In the genomic region with DNA sequence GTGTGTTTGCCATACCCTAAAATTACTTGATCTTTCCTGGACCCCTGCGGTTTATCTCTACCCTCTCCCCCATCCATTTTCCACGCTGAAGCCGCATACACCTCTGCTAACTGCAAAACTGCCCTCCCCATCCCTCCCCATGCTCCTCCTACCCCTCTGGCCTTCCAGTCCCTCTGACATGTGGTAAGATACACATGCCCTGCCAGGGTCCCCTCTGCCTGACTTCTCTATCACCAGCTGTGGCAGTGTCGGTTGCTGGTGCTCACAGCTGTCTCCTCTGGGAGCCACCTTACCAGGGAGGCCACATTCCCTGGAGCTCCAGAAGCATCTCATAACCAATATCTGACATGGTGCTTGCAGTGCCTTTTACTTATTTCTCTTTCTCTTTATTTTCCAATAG, we compare ENCODE assay signal across 31 cellular contexts.
"Had no signal": no experiment of that assay in that cellular context is flagged by ENCODE, and none has a peak within 500 bp of the region (broad histone marks: within the 10 kb centered on the region; RNA-seq: fewer than 3 reads in every experiment).

No MANE protein-coding gene starts in this region.

- H3K4me3 ChIP-seq: ascending aorta, K562 had no signal

- DNase-seq: activated CD4-positive, alpha-beta memory T cell treated with anti-CD3 and anti-CD28 coated beads, Interleukin-2, amount 10 ng/mL, durations not matched to agents 7 days and 5 days; activated CD4-positive, alpha-beta T cell treated with anti-CD3 and anti-CD28 coated beads for 1 hour; activated CD4-positive, alpha-beta T cell treated with anti-CD3 and anti-CD28 coated beads for 48 hours; activated CD4-positive, CD25-positive, alpha-beta regulatory T cell; activated CD8-positive, alpha-beta memory T cell treated with anti-CD3 and anti-CD28 coated beads for 24 hours; activated CD8-positive, alpha-beta memory T cell treated with anti-CD3 and anti-CD28 coated beads, Interleukin-2, amount 10 ng/mL, durations not matched to agents 7 days and 5 days; activated CD8-positive, alpha-beta memory T cell treated with anti-CD3 and anti-CD28 coated beads, Interleukin-2, amount 50 U/mL, for 48 hours; activated effector memory CD4-positive, alpha-beta T cell treated with Interleukin-2 at 50 U/mL for 16 hours; activated naive CD4-positive, alpha-beta T cell treated with anti-CD3 and anti-CD28 coated beads, Interleukin-2, amount 50 U/mL, for 16 hours; activated naive CD8-positive, alpha-beta T cell treated with anti-CD3 and anti-CD28 coated beads for 36 hours; activated T-cell treated with anti-CD3 and anti-CD28 coated beads, Interleukin-2, amount 50 U/mL, for 48 hours; amygdala; IMR-90; NCI-H1105; NCI-H1417 treated with DMSO at 0.1 percent for 48 hours; NCI-H187 treated with DMSO at 0.1 percent for 48 hours; NCI-H2081; NCI-H345; NCI-H526; NCI-H748 treated with DMSO at 0.1 percent for 48 hours; NK-92 treated with Interleukin-12 subunit alpha and Interleukin-12 subunit beta, amount 100 ng/mL, for 24 hours; PC-3; Right ventricle myocardium superior; SW 1271; T-helper 1 cell; T-helper 2 cell; T-helper 9 cell had no signal

- H3K36me3 ChIP-seq: ascending aorta had no signal

- ATAC-seq: activated CD8-positive, alpha-beta memory T cell treated with anti-CD3 and anti-CD28 coated beads, Interleukin-2, amount 10 ng/mL, durations not matched to agents 7 days and 5 days; PC-3 had no signal

- H3K9me3 ChIP-seq: ascending aorta had no signal

- H3K27me3 ChIP-seq: ascending aorta had no signal

- H3K27ac ChIP-seq: ascending aorta, RWPE1, VCaP had no signal
